8 cellular contexts compared by ENCODE assay signal in the genomic region with DNA sequence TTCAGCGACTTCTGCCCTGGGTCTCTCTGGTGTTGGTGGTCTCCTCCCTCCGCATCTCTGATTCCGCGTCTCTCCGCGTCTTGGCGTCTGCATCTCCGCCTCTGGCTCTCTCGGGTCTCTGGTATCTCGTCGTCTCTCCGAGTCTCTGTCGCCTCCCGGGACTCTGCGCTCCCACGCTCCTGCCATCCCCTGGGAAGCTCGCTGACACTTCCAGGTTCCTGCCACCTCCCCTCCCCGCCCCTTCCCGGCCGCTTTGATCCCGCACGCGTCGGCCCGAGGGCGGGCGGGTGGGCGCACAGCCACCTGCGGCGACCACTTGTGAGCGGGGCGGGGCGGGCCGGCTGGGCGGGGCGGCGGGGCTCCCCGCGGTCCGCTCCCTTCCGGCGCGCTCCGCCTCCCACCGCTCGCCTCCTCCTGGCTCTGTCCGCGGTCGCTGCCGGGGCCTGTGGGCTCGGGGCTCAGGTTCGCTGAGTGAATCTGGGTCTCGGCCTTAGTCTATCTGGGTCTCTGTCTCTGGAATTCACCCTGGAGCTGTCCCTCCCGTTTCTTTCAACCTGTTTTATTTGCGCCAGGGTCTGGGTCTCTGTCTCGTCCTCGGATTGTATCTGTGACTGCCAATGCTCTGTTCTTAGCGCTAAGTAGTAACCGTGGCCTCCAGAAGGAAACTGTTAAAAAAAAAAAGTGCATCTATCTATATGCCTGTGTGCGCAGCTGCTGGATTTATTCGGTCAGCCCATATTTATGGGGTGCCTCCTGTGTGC. TPM values are rescaled to one million over a fixed set of nuclear protein-coding genes. Genes with fewer than 3 reads are reported as not detected.
A peak's percentile ranks its signal among the peaks of the same experiment; 100 is the strongest.
DNase-seq lines count a peak whose midpoint lies in the region; ATAC-seq and TF ChIP-seq lines count a peak whose summit lies in the region.

No MANE protein-coding gene starts in this region.

- ATAC-seq in Right ventricle myocardium inferior (peak; percentile 59), HG03571 (IDR thresholded peaks at IDR 0.05; ENCODE audit: unreplicated experiment) (no peak)

- CTCF ChIA-PET in activated naive CD4-positive, alpha-beta T cell treated with anti-CD3 and anti-CD28 coated beads, Interleukin-2, amount 10 ng/mL, durations not matched to agents 7 days and 5 days (lab: Charles Lee), result interaction anchor here (0.7 to 2.5 kb wide), 5 partner anchors 8 to 117 kb away, joined by 3 to 15 read pairs (median 4); a partner anchor contains a TSS

- H3K36me3 ChIP-seq in BE2C, result no peaks in the 10 kb centered on the region

- H3K36me3 Mint-ChIP-seq in activated naive CD4-positive, alpha-beta T cell treated with anti-CD3 and anti-CD28 coated beads, Interleukin-2, amount 10 ng/mL, durations not matched to agents 7 days and 5 days, result peaks cover 2% of the 10 kb centered on the region
- H3K36me3 Mint-ChIP-seq in osteocyte (ENCODE audit: unreplicated experiment), result no peaks in the 10 kb centered on the region

- peak overlapping the region; percentile 84 for H3K27ac Mint-ChIP-seq in activated naive CD4-positive, alpha-beta T cell treated with anti-CD3 and anti-CD28 coated beads, Interleukin-2, amount 10 ng/mL, durations not matched to agents 7 days and 5 days
- H3K27ac Mint-ChIP-seq in osteocyte (ENCODE audit: unreplicated experiment), result peak overlapping the region; percentile 89

- intact Hi-C loops in Right ventricle myocardium inferior (cut with DNase I), result no loop called here

- H3K4me3 Mint-ChIP-seq in activated naive CD4-positive, alpha-beta T cell treated with anti-CD3 and anti-CD28 coated beads, Interleukin-2, amount 10 ng/mL, durations not matched to agents 7 days and 5 days, result peak overlapping the region; percentile 93
- H3K4me3 Mint-ChIP-seq in osteocyte (ENCODE audit: unreplicated experiment), result peak overlapping the region; percentile 87

- peaks cover 86% of the 10 kb centered on the region for H3K27me3 Mint-ChIP-seq in activated naive CD4-positive, alpha-beta T cell treated with anti-CD3 and anti-CD28 coated beads, Interleukin-2, amount 10 ng/mL, durations not matched to agents 7 days and 5 days
- peaks cover 6% of the 10 kb centered on the region for H3K27me3 Mint-ChIP-seq in osteocyte (ENCODE audit: unreplicated experiment)

- peak; percentile 51 for DNase-seq in BE2C
- DNase-seq in GM19238 (ENCODE audit: insufficient read length, low spot score), result peak; percentile 60
- peak; percentile 87 for DNase-seq in NCI-H748 (lab: John Stamatoyannopoulos, UW; ENCODE audit: unreplicated experiment)
- peak; percentile 65 for DNase-seq in activated naive CD4-positive, alpha-beta T cell treated with anti-CD3 and anti-CD28 coated beads, Interleukin-2, amount 10 ng/mL, durations not matched to agents 7 days and 5 days
- no peak for DNase-seq in Right ventricle myocardium inferior (ENCODE audit: missing footprints)
- DNase-seq in osteocyte (ENCODE audit: extremely low spot score, unreplicated experiment), result no peak
- no peak for DNase-seq in middle frontal gyrus (ENCODE audit: extremely low spot score, low spot score)

- peaks cover 20% of the 10 kb centered on the region for H3K27me3 ChIP-seq in BE2C

- H3K9me3 Mint-ChIP-seq in activated naive CD4-positive, alpha-beta T cell treated with anti-CD3 and anti-CD28 coated beads, Interleukin-2, amount 10 ng/mL, durations not matched to agents 7 days and 5 days, result no peaks in the 10 kb centered on the region
- no peaks in the 10 kb centered on the region for H3K9me3 Mint-ChIP-seq in osteocyte (ENCODE audit: unreplicated experiment)

- H3K9me3 ChIP-seq in BE2C, result no peaks in the 10 kb centered on the region

- peaks cover 52% of the 10 kb centered on the region for H3K4me1 Mint-ChIP-seq in activated naive CD4-positive, alpha-beta T cell treated with anti-CD3 and anti-CD28 coated beads, Interleukin-2, amount 10 ng/mL, durations not matched to agents 7 days and 5 days
- H3K4me1 Mint-ChIP-seq in osteocyte (ENCODE audit: unreplicated experiment), result peaks cover 40% of the 10 kb centered on the region

- no peak for TF ChIP-seq CTCF in BE2C (IDR thresholded peaks at IDR 0.05; ENCODE audit: low read depth, low read length)
- TF ChIP-seq CTCF in osteocyte (IDR thresholded peaks at IDR 0.05), result no peak

- H3K4me1 ChIP-seq in BE2C, result no peaks in the 10 kb centered on the region

- peak overlapping the region; percentile 78 for H3K4me3 ChIP-seq in BE2C (ENCODE audit: low read depth, low read length)

RNA-seq across cellular contexts. Expression of a gene that starts 2.6 kb away (rescaled TPM):
- polyA plus RNA-seq in BE2C (2012; ENCODE audit: insufficient read depth, insufficient read length, low read depth), result 4.2 TPM
- total RNA-seq in Right ventricle myocardium inferior (not detected), osteocyte (2.0 and 2.3 TPM in 2 replicates)

RNA-seq across cellular contexts. Expression of a gene that starts 8.2 kb away (rescaled TPM):
- not detected for polyA plus RNA-seq in BE2C (2012; ENCODE audit: insufficient read depth, insufficient read length, low read depth)
- not detected for total RNA-seq in Right ventricle myocardium inferior
- not detected in 2 replicates for total RNA-seq in osteocyte

RNA-seq across cellular contexts. Expression of a gene that starts 25.7 kb away (rescaled TPM):
- polyA plus RNA-seq in BE2C (2012; ENCODE audit: insufficient read depth, insufficient read length, low read depth), result 44.7 TPM
- 124 TPM for total RNA-seq in Right ventricle myocardium inferior
- total RNA-seq in osteocyte, result 106 and 173 TPM in 2 replicates

RNA-seq across cellular contexts. Expression of a gene that starts 36.3 kb away (rescaled TPM):
- polyA plus RNA-seq in BE2C (2012; ENCODE audit: insufficient read depth, insufficient read length, low read depth), result 31.2 TPM
- 56.6 TPM for total RNA-seq in Right ventricle myocardium inferior
- 57.2 and 70.0 TPM in 2 replicates for total RNA-seq in osteocyte

RNA-seq across cellular contexts. Expression of a gene that starts 39.0 kb away (rescaled TPM):
- polyA plus RNA-seq in BE2C (2012; ENCODE audit: insufficient read depth, insufficient read length, low read depth), result 1.0 TPM
- total RNA-seq in Right ventricle myocardium inferior (not detected), osteocyte (not detected in 2 replicates)

Comparison
In these comparisons a context has a peak if more than half of its experiments do, and no peak if none do; other contexts are left out.
1. DNase-seq: peak in BE2C (single experiment), GM19238 (single experiment), NCI-H748 (single experiment) and activated naive CD4-positive, alpha-beta T cell treated with anti-CD3 and anti-CD28 coated beads, Interleukin-2, amount 10 ng/mL, durations not matched to agents 7 days and 5 days (single experiment); none in Right ventricle myocardium inferior (single experiment), osteocyte (single experiment) and middle frontal gyrus (single experiment).